In the genomic region with DNA sequence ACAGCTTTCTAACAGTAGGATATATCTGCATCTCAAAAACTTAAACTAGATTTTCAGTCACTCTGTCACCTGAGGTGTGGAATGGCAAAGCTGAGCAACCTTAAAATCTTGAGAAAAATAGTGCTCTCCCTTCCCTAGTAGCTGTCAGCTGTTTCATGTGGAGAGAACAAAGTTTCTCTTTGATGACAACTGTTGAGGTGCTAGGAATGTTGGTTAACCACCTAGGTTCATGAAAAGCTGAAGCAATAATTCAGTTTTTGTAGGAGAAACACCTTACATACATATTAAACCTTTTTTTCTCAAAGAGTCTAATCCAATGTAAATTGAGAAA, we compare ENCODE assay signal across 21 cellular contexts.
"Had no signal": no experiment of that assay in that cellular context is flagged by ENCODE, and none has a peak within 500 bp of the region (broad histone marks: within the 10 kb centered on the region; RNA-seq: fewer than 3 reads in every experiment).

No MANE protein-coding gene starts in this region.

- H3K27ac ChIP-seq: brain microvascular endothelial cell, spleen, transverse colon had no signal

- H3K4me3 Mint-ChIP-seq: activated CD8-positive, alpha-beta T cell treated with anti-CD3 and anti-CD28 coated beads for 36 hours; activated naive CD4-positive, alpha-beta T cell treated with anti-CD3 and anti-CD28 coated beads for 36 hours; activated T-helper 1 cell treated with anti-CD3 and anti-CD28 coated beads, Interleukin-12 subunit alpha, Interleukin-12 subunit beta, Interleukin-2, Interleukin-4 antibody, amounts not matched to agents 30 ng/mL and 10 ng/mL and 1 ng/mL, durations not matched to agents 14 hours and 24 hours and 36 hours; natural killer cell treated with Interleukin-12 subunit alpha and Interleukin-12 subunit beta and Interleukin-15 and Interleukin-18, amount 100 ng/mL, for 72 hours; stimulated activated memory B cell treated with anti-CD40 and anti-IgM and Interleukin-4, amounts not matched to agents 10 μg/mL and 1 μg/mL and 100 μg/mL, for 72 hours had no signal

- H3K9me3 Mint-ChIP-seq: natural killer cell treated with Interleukin-12 subunit alpha and Interleukin-12 subunit beta and Interleukin-15 and Interleukin-18, amount 100 ng/mL, for 72 hours had no signal

- H3K36me3 ChIP-seq: brain microvascular endothelial cell had no signal

- H3K4me3 ChIP-seq: dorsolateral prefrontal cortex, spleen, transverse colon had no signal

- H3K27ac Mint-ChIP-seq: activated CD8-positive, alpha-beta T cell treated with anti-CD3 and anti-CD28 coated beads for 36 hours; activated naive CD4-positive, alpha-beta T cell treated with anti-CD3 and anti-CD28 coated beads for 36 hours; activated T-helper 1 cell treated with anti-CD3 and anti-CD28 coated beads, Interleukin-12 subunit alpha, Interleukin-12 subunit beta, Interleukin-2, Interleukin-4 antibody, amounts not matched to agents 30 ng/mL and 10 ng/mL and 1 ng/mL, durations not matched to agents 14 hours and 24 hours and 36 hours; immature natural killer cell; natural killer cell treated with Interleukin-12 subunit alpha and Interleukin-12 subunit beta and Interleukin-15 and Interleukin-18, amount 100 ng/mL, for 72 hours; stimulated activated memory B cell treated with anti-CD40 and anti-IgM and Interleukin-4, amounts not matched to agents 10 μg/mL and 1 μg/mL and 100 μg/mL, for 72 hours had no signal

- DNase-seq: activated CD4-positive, CD25-positive, alpha-beta regulatory T cell treated with anti-CD3 and anti-CD28 coated beads, Interleukin-2, amount 50 U/mL, for 72 hours; activated CD8-positive, alpha-beta memory T cell treated with anti-CD3 and anti-CD28 coated beads, Interleukin-2, amount 50 U/mL, for 4 hours; activated CD8-positive, alpha-beta T cell treated with anti-CD3 and anti-CD28 coated beads for 36 hours; activated naive CD4-positive, alpha-beta T cell treated with anti-CD3 and anti-CD28 coated beads for 36 hours; amygdala; brain microvascular endothelial cell; dorsolateral prefrontal cortex; glutamatergic neuron; immature natural killer cell; left colon; nucleus accumbens; right cardiac atrium; spleen; stimulated activated CD4-positive, alpha-beta T cell treated with anti-CD3 and anti-CD28 coated beads, Interleukin-1b, Interleukin-23, amount 100 ng/mL, for 48 hours; substantia nigra; SW 1271; transverse colon had no signal

- H3K27me3 ChIP-seq: brain microvascular endothelial cell, dorsolateral prefrontal cortex, spleen, transverse colon had no signal

- H3K27me3 Mint-ChIP-seq: activated CD8-positive, alpha-beta T cell treated with anti-CD3 and anti-CD28 coated beads for 36 hours; natural killer cell treated with Interleukin-12 subunit alpha and Interleukin-12 subunit beta and Interleukin-15 and Interleukin-18, amount 100 ng/mL, for 72 hours; stimulated activated memory B cell treated with anti-CD40 and anti-IgM and Interleukin-4, amounts not matched to agents 10 μg/mL and 1 μg/mL and 100 μg/mL, for 72 hours had no signal

- ATAC-seq: activated CD8-positive, alpha-beta T cell treated with anti-CD3 and anti-CD28 coated beads for 36 hours; esophagus mucosa; left colon; natural killer cell treated with Interleukin-12 subunit alpha and Interleukin-12 subunit beta and Interleukin-15 and Interleukin-18, amount 100 ng/mL, for 72 hours; right cardiac atrium; stimulated activated memory B cell treated with anti-CD40 and anti-IgM and Interleukin-4, amounts not matched to agents 10 μg/mL and 1 μg/mL and 100 μg/mL, for 72 hours had no signal
